In the genomic region with DNA sequence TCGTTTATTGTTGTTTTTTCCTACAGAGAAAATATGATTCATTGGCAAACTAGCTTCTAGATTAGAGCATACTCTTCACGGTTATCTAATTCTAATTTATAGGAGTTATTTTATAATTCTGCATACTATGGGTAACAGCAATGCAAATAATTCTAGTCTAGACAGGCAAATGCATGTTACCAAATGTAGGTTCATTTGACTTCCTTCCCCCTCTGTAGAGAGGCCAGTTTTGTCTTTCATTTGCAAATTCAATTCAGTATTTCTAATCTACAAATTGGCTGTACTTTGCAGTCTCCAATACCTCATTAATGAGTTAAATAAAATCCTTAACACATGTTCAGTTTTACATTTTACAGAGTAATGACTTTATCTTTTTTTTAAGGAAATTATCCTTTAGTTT, we compare ENCODE assay signal across 5 cellular contexts.
"Had no signal": no experiment of that assay in that cellular context is flagged by ENCODE, and none has a peak within 500 bp of the region (broad histone marks: within the 10 kb centered on the region; RNA-seq: fewer than 3 reads in every experiment).

No MANE protein-coding gene starts in this region.

- H3K4me3 ChIP-seq: GM23338, K562 had no signal

- H2AFZ ChIP-seq: GM23338 had no signal

- H3K27ac Mint-ChIP-seq: GM23338, H9 had no signal

- ATAC-seq: GM23338, K562 had no signal

- H3K4me2 ChIP-seq: GM23338 had no signal

- H3K4me3 Mint-ChIP-seq: GM23338, H9 had no signal

- H3K9me3 Mint-ChIP-seq: GM23338, H9 had no signal

- DNase-seq: H9, HCEC 1CT, IMR-90 had no signal
